ENCODE assay signal across 8 cellular contexts in genomic region chr5:56080375-56081052, GRCh38.
DNase-seq lines count a peak whose midpoint lies in the region; ATAC-seq and TF ChIP-seq lines count a peak whose summit lies in the region.

No MANE protein-coding gene starts in this region.

- no peak overlapping the region for H3K4me3 ChIP-seq in MG63

- peaks cover 6% of the 10 kb centered on the region for H3K36me3 Mint-ChIP-seq in activated CD8-positive, alpha-beta memory T cell treated with anti-CD3 and anti-CD28 coated beads, Interleukin-2, amount 10 ng/mL, durations not matched to agents 7 days and 5 days
- peaks cover 6% of the 10 kb centered on the region for H3K36me3 Mint-ChIP-seq in stimulated activated effector memory CD8-positive, alpha-beta T cell treated with anti-CD3 and anti-CD28 coated beads, Interleukin-12 subunit alpha, Interleukin-12 subunit beta, amount 100 ng/mL, for 72 hours
- no peaks in the 10 kb centered on the region for H3K36me3 Mint-ChIP-seq in WTC11

- CTCF ChIA-PET in activated CD8-positive, alpha-beta memory T cell treated with anti-CD3 and anti-CD28 coated beads, Interleukin-2, amount 10 ng/mL, durations not matched to agents 7 days and 5 days (lab: Charles Lee) = interaction anchor here (0.7 kb wide), 1 partner anchor 78 kb away, joined by 3 read pairs; no protein-coding TSS in a partner anchor
- CTCF ChIA-PET in WTC11 (lab: Charles Lee) = no interaction called here

- H3K36me3 ChIP-seq in MG63 = no peaks in the 10 kb centered on the region

- H3K27me3 ChIP-seq in MG63 = no peaks in the 10 kb centered on the region

- no peak for DNase-seq in activated CD8-positive, alpha-beta memory T cell treated with anti-CD3 and anti-CD28 coated beads, Interleukin-2, amount 10 ng/mL, durations not matched to agents 7 days and 5 days
- DNase-seq in activated CD8-positive, alpha-beta memory T cell treated with anti-CD3 and anti-CD28 coated beads for 24 hours = no peak
- DNase-seq in stimulated activated effector memory CD8-positive, alpha-beta T cell treated with anti-CD3 and anti-CD28 coated beads, Interleukin-12 subunit alpha, Interleukin-12 subunit beta, amount 100 ng/mL, for 72 hours (ENCODE audit: low spot score in 2 of 2) = no peak
- DNase-seq in MG63 (no peak), NCI-H187 treated with DMSO at 0.1 percent for 48 hours (lab: John Stamatoyannopoulos, UW) (no peak), WTC11 (ENCODE audit: low spot score) (no peak)

- POLR2A ChIA-PET in WTC11 (lab: Charles Lee) = interaction anchor here (0.6 to 0.7 kb wide), 2 partner anchors 49 to 93 kb away, joined by 3 to 4 read pairs; no protein-coding TSS in a partner anchor

- peaks cover 32% of the 10 kb centered on the region for H3K4me1 Mint-ChIP-seq in activated CD8-positive, alpha-beta memory T cell treated with anti-CD3 and anti-CD28 coated beads, Interleukin-2, amount 10 ng/mL, durations not matched to agents 7 days and 5 days
- peaks cover 22% of the 10 kb centered on the region for H3K4me1 Mint-ChIP-seq in stimulated activated effector memory CD8-positive, alpha-beta T cell treated with anti-CD3 and anti-CD28 coated beads, Interleukin-12 subunit alpha, Interleukin-12 subunit beta, amount 100 ng/mL, for 72 hours
- H3K4me1 Mint-ChIP-seq in WTC11 = peaks cover 8% of the 10 kb centered on the region

- H3K9me3 ChIP-seq in MG63 = no peaks in the 10 kb centered on the region

- TF ChIP-seq CTCF in WTC11 (IDR thresholded peaks at IDR 0.05) = no peak

- peaks cover 16% of the 10 kb centered on the region for H3K27me3 Mint-ChIP-seq in activated CD8-positive, alpha-beta memory T cell treated with anti-CD3 and anti-CD28 coated beads, Interleukin-2, amount 10 ng/mL, durations not matched to agents 7 days and 5 days
- no peaks in the 10 kb centered on the region for H3K27me3 Mint-ChIP-seq in WTC11 (ENCODE audit: low read depth)

- no peaks in the 10 kb centered on the region for H3K9me3 Mint-ChIP-seq in activated CD8-positive, alpha-beta memory T cell treated with anti-CD3 and anti-CD28 coated beads, Interleukin-2, amount 10 ng/mL, durations not matched to agents 7 days and 5 days (ENCODE audit: low read depth)
- H3K9me3 Mint-ChIP-seq in stimulated activated effector memory CD8-positive, alpha-beta T cell treated with anti-CD3 and anti-CD28 coated beads, Interleukin-12 subunit alpha, Interleukin-12 subunit beta, amount 100 ng/mL, for 72 hours = no peaks in the 10 kb centered on the region
- H3K9me3 Mint-ChIP-seq in WTC11 = peaks cover 8% of the 10 kb centered on the region; the same call in 1 of the 2 replicates

- ATAC-seq in activated CD8-positive, alpha-beta memory T cell treated with anti-CD3 and anti-CD28 coated beads, Interleukin-2, amount 10 ng/mL, durations not matched to agents 7 days and 5 days = peak; percentile 58
- ATAC-seq in GM21786 (IDR thresholded peaks at IDR 0.05; ENCODE audit: unreplicated experiment) (peak; percentile 68), HG03571 (IDR thresholded peaks at IDR 0.05; ENCODE audit: unreplicated experiment) (peak; percentile 72), WTC11 (no peak)
- ATAC-seq in stimulated activated effector memory CD8-positive, alpha-beta T cell treated with anti-CD3 and anti-CD28 coated beads, Interleukin-12 subunit alpha, Interleukin-12 subunit beta, amount 100 ng/mL, for 72 hours = peak; percentile 59

- no peak overlapping the region for H3K4me3 Mint-ChIP-seq in activated CD8-positive, alpha-beta memory T cell treated with anti-CD3 and anti-CD28 coated beads, Interleukin-2, amount 10 ng/mL, durations not matched to agents 7 days and 5 days
- no peak overlapping the region for H3K4me3 Mint-ChIP-seq in stimulated activated effector memory CD8-positive, alpha-beta T cell treated with anti-CD3 and anti-CD28 coated beads, Interleukin-12 subunit alpha, Interleukin-12 subunit beta, amount 100 ng/mL, for 72 hours
- no peak overlapping the region for H3K4me3 Mint-ChIP-seq in WTC11

- H3K27ac Mint-ChIP-seq in activated CD8-positive, alpha-beta memory T cell treated with anti-CD3 and anti-CD28 coated beads, Interleukin-2, amount 10 ng/mL, durations not matched to agents 7 days and 5 days = peak overlapping the region; percentile 75
- no peak overlapping the region for H3K27ac Mint-ChIP-seq in stimulated activated effector memory CD8-positive, alpha-beta T cell treated with anti-CD3 and anti-CD28 coated beads, Interleukin-12 subunit alpha, Interleukin-12 subunit beta, amount 100 ng/mL, for 72 hours
- no peak overlapping the region for H3K27ac Mint-ChIP-seq in WTC11

TF ChIP-seq in WTC11, 78 proteins besides CTCF, POLR2A, EP300 and RAD21 (continues in another document):
- TF ChIP-seq, protein P1, sequence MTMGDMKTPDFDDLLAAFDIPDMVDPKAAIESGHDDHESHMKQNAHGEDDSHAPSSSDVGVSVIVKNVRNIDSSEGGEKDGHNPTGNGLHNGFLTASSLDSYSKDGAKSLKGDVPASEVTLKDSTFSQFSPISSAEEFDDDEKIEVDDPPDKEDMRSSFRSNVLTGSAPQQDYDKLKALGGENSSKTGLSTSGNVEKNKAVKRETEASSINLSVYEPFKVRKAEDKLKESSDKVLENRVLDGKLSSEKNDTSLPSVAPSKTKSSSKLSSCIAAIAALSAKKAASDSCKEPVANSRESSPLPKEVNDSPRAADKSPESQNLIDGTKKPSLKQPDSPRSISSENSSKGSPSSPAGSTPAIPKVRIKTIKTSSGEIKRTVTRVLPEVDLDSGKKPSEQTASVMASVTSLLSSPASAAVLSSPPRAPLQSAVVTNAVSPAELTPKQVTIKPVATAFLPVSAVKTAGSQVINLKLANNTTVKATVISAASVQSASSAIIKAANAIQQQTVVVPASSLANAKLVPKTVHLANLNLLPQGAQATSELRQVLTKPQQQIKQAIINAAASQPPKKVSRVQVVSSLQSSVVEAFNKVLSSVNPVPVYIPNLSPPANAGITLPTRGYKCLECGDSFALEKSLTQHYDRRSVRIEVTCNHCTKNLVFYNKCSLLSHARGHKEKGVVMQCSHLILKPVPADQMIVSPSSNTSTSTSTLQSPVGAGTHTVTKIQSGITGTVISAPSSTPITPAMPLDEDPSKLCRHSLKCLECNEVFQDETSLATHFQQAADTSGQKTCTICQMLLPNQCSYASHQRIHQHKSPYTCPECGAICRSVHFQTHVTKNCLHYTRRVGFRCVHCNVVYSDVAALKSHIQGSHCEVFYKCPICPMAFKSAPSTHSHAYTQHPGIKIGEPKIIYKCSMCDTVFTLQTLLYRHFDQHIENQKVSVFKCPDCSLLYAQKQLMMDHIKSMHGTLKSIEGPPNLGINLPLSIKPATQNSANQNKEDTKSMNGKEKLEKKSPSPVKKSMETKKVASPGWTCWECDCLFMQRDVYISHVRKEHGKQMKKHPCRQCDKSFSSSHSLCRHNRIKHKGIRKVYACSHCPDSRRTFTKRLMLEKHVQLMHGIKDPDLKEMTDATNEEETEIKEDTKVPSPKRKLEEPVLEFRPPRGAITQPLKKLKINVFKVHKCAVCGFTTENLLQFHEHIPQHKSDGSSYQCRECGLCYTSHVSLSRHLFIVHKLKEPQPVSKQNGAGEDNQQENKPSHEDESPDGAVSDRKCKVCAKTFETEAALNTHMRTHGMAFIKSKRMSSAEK (CRISPR knock-in tag; IDR thresholded peaks at IDR 0.05; ENCODE audit: borderline replicate concordance) = no peak
- TF ChIP-seq HMGXB4 (CRISPR knock-in tag; IDR thresholded peaks at IDR 0.05) (no peak), MXD4 (CRISPR knock-in tag; IDR thresholded peaks at IDR 0.05; ENCODE audit: borderline replicate concordance) (no peak), AFF4 (CRISPR knock-in tag; IDR thresholded peaks at IDR 0.05; ENCODE audit: borderline replicate concordance) (no peak), ZNF416 (CRISPR knock-in tag; IDR thresholded peaks at IDR 0.05) (no peak), HMGA2 (CRISPR knock-in tag; IDR thresholded peaks at IDR 0.05) (no peak)
